8 cellular contexts compared by ENCODE assay signal in genomic region chr7:92766461-92767003, GRCh38.
A peak's percentile ranks its signal among the peaks of the same experiment; 100 is the strongest.
DNase-seq lines count a peak whose midpoint lies in the region; ATAC-seq and TF ChIP-seq lines count a peak whose summit lies in the region.

No MANE protein-coding gene starts in this region.

- H3K4me3 Mint-ChIP-seq in stimulated activated naive CD8-positive, alpha-beta T cell treated with anti-CD3 and anti-CD28 coated beads, Interleukin-15, Interleukin-2, amounts not matched to agents 100 ng/mL and 50 ng/mL, for 24 hours = no peak overlapping the region

- no peak for TF ChIP-seq POLR2A in adrenal gland (IDR thresholded peaks at IDR 0.05)

- no peak overlapping the region for H3K4me3 ChIP-seq in adrenal gland

- H3K27ac ChIP-seq in adrenal gland = peak overlapping the region in 4 of 5 donors; percentile 42 to 72 (median 66)

- H3K9me3 ChIP-seq in adrenal gland (replicated peaks in 1 of 3) = no peaks in the 10 kb centered on the region

- TF ChIP-seq CTCF in adrenal gland (IDR thresholded peaks at IDR 0.05) = no peak

- no peaks in the 10 kb centered on the region for H3K27me3 Mint-ChIP-seq in stimulated activated naive CD8-positive, alpha-beta T cell treated with anti-CD3 and anti-CD28 coated beads, Interleukin-15, Interleukin-2, amounts not matched to agents 100 ng/mL and 50 ng/mL, for 24 hours

- DNase-seq in stimulated activated naive CD8-positive, alpha-beta T cell treated with anti-CD3 and anti-CD28 coated beads, Interleukin-15, Interleukin-2, amounts not matched to agents 100 U/mL and 50 U/mL, for 24 hours = no peak
- DNase-seq in adrenal gland (peak in 1 of 7 donors; percentile 11), inferior parietal cortex (ENCODE audit: extremely low spot score) (peak; percentile 67), retina (no peak)
- DNase-seq in activated CD4-positive, alpha-beta T cell treated with anti-CD3 and anti-CD28 coated beads for 1 hour = no peak

- H3K36me3 ChIP-seq in adrenal gland (replicated peaks in 1 of 2) = no peaks in the 10 kb centered on the region

- H3K4me1 ChIP-seq in adrenal gland (replicated peaks in 1 of 2) = peaks cover 20 to 46% of the 10 kb centered on the region in 2 donors

- peaks cover 69% of the 10 kb centered on the region for H3K36me3 Mint-ChIP-seq in stimulated activated naive CD8-positive, alpha-beta T cell treated with anti-CD3 and anti-CD28 coated beads, Interleukin-15, Interleukin-2, amounts not matched to agents 100 ng/mL and 50 ng/mL, for 24 hours (ENCODE audit: low read depth)

- WGBS in adrenal gland, 4 donors = 15 to 24% (median 19%) methylated on average over 3 of the region's 3 CpGs

- no peaks in the 10 kb centered on the region for H3K27me3 ChIP-seq in adrenal gland

- H3K4me1 Mint-ChIP-seq in stimulated activated naive CD8-positive, alpha-beta T cell treated with anti-CD3 and anti-CD28 coated beads, Interleukin-15, Interleukin-2, amounts not matched to agents 100 ng/mL and 50 ng/mL, for 24 hours (ENCODE audit: low read depth) = peaks cover 78% of the 10 kb centered on the region

- no peak for ATAC-seq in stimulated activated naive CD8-positive, alpha-beta T cell treated with anti-CD3 and anti-CD28 coated beads, Interleukin-15, Interleukin-2, amounts not matched to agents 100 U/mL and 50 U/mL, for 24 hours
- ATAC-seq in GM18502 (IDR thresholded peaks at IDR 0.05; ENCODE audit: poor library complexity, unreplicated experiment) = no peak
- no peak for ATAC-seq in HG02642 (IDR thresholded peaks at IDR 0.05; ENCODE audit: poor library complexity, unreplicated experiment)

- peak overlapping the region; percentile 74 for H3K27ac Mint-ChIP-seq in stimulated activated naive CD8-positive, alpha-beta T cell treated with anti-CD3 and anti-CD28 coated beads, Interleukin-15, Interleukin-2, amounts not matched to agents 100 ng/mL and 50 ng/mL, for 24 hours

- intact Hi-C loops in adrenal gland (cut with DNase I) = no loop called here

- no peaks in the 10 kb centered on the region for H3K9me3 Mint-ChIP-seq in stimulated activated naive CD8-positive, alpha-beta T cell treated with anti-CD3 and anti-CD28 coated beads, Interleukin-15, Interleukin-2, amounts not matched to agents 100 ng/mL and 50 ng/mL, for 24 hours
